ENCODE assay signal across 19 cellular contexts in genomic region chr13:98966019-98966418, GRCh38.
"Had no signal": no experiment of that assay in that cellular context is flagged by ENCODE, and none has a peak within 500 bp of the region (broad histone marks: within the 10 kb centered on the region; RNA-seq: fewer than 3 reads in every experiment).

No MANE protein-coding gene starts in this region.

- H3K4me3 Mint-ChIP-seq: activated CD4-positive, alpha-beta T cell treated with anti-CD3 and anti-CD28 coated beads for 36 hours; activated CD8-positive, alpha-beta T cell treated with anti-CD3 and anti-CD28 coated beads for 36 hours; activated naive CD4-positive, alpha-beta T cell treated with anti-CD3 and anti-CD28 coated beads for 36 hours; activated naive CD8-positive, alpha-beta T cell; activated T-helper 1 cell treated with anti-CD3 and anti-CD28 coated beads, Interleukin-12 subunit alpha, Interleukin-12 subunit beta, Interleukin-2, Interleukin-4 antibody, amounts not matched to agents 30 ng/mL and 10 ng/mL and 1 ng/mL, durations not matched to agents 14 hours and 24 hours and 36 hours; brain; IgD-negative memory B cell had no signal

- H3K9me3 Mint-ChIP-seq: activated CD8-positive, alpha-beta T cell treated with anti-CD3 and anti-CD28 coated beads for 36 hours; activated naive CD4-positive, alpha-beta T cell treated with anti-CD3 and anti-CD28 coated beads for 36 hours; activated T-helper 1 cell treated with anti-CD3 and anti-CD28 coated beads, Interleukin-12 subunit alpha, Interleukin-12 subunit beta, Interleukin-2, Interleukin-4 antibody, amounts not matched to agents 30 ng/mL and 10 ng/mL and 1 ng/mL, durations not matched to agents 14 hours and 24 hours and 36 hours; brain; IgD-negative memory B cell had no signal

- H3K27ac Mint-ChIP-seq: activated CD4-positive, alpha-beta T cell treated with anti-CD3 and anti-CD28 coated beads for 36 hours; activated CD8-positive, alpha-beta T cell treated with anti-CD3 and anti-CD28 coated beads for 36 hours; activated naive CD4-positive, alpha-beta T cell treated with anti-CD3 and anti-CD28 coated beads for 36 hours; activated naive CD8-positive, alpha-beta T cell; activated T-helper 1 cell treated with anti-CD3 and anti-CD28 coated beads, Interleukin-12 subunit alpha, Interleukin-12 subunit beta, Interleukin-2, Interleukin-4 antibody, amounts not matched to agents 30 ng/mL and 10 ng/mL and 1 ng/mL, durations not matched to agents 14 hours and 24 hours and 36 hours; brain; IgD-negative memory B cell had no signal

- DNase-seq: activated CD4-positive, alpha-beta T cell treated with anti-CD3 and anti-CD28 coated beads for 36 hours; activated CD4-positive, alpha-beta T cell treated with anti-CD3 and anti-CD28 coated beads, Interleukin-2, amount 50 U/mL, for 1 hour; activated CD8-positive, alpha-beta memory T cell treated with anti-CD3 and anti-CD28 coated beads, Interleukin-2, amount 50 U/mL, for 4 hours; activated CD8-positive, alpha-beta T cell treated with anti-CD3 and anti-CD28 coated beads for 36 hours; activated gamma-delta T cell; activated naive CD4-positive, alpha-beta T cell treated with anti-CD3 and anti-CD28 coated beads for 36 hours; KG1; NCI-H2171; NCI-H226; NCI-H526; NCI-H82; SIG-M5; T-helper 2 cell had no signal

- H3K27me3 ChIP-seq: cardiac muscle cell had no signal

- H3K27ac ChIP-seq: cardiac muscle cell, VCaP had no signal

- ATAC-seq: activated CD4-positive, alpha-beta T cell treated with anti-CD3 and anti-CD28 coated beads for 36 hours; activated CD8-positive, alpha-beta T cell treated with anti-CD3 and anti-CD28 coated beads for 36 hours had no signal

- H3K27me3 Mint-ChIP-seq: activated CD4-positive, alpha-beta T cell treated with anti-CD3 and anti-CD28 coated beads for 36 hours; activated CD8-positive, alpha-beta T cell treated with anti-CD3 and anti-CD28 coated beads for 36 hours; activated naive CD8-positive, alpha-beta T cell; brain; IgD-negative memory B cell had no signal

- H3K4me3 ChIP-seq: cardiac muscle cell had no signal

- H3K36me3 Mint-ChIP-seq: brain had no signal

- H3K36me3 ChIP-seq: cardiac muscle cell had no signal
